In the genomic region with DNA sequence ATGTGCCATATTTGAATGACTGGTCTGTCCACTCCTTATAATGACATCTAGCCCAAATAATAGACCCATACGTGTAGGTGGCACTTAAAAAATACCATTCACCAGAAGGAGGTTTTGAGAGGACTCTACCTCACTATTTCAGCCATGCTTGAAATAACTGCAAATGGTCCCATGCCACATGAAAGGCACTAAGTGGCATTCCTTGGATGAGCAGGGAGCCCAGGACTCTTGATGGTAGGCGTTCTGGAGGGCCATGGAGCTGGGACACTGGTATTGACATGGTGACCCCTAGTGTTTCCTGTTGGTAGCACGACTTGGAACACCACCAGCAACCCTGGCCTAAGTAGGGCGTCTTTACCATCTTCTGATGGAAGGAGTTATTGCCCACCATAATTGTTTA, we compare ENCODE assay signal across 9 cellular contexts.
DNase-seq lines count a peak whose midpoint lies in the region; ATAC-seq and TF ChIP-seq lines count a peak whose summit lies in the region.
"Had no signal": no experiment of that assay in that cellular context is flagged by ENCODE, and none has a peak within 500 bp of the region (broad histone marks: within the 10 kb centered on the region; RNA-seq: fewer than 3 reads in every experiment).

No MANE protein-coding gene starts in this region.

- TF ChIP-seq CTCF in LNCAP (IDR thresholded peaks at IDR 0.05) (peak; percentile 78), SU-DHL-6 (IDR thresholded peaks at IDR 0.05; ENCODE audit: insufficient read depth, low read length, poor library complexity, severe bottlenecking) (peak; percentile 26), fibroblast of lung (conservative IDR thresholded peaks at IDR 0.05 in 1 of 2, IDR thresholded peaks at IDR 0.05 in 1 of 2; ENCODE audit: low read depth in 1 of 2, low read length in 2 of 2) (peak; percentile 34 to 66)

- no peaks in the 10 kb centered on the region for H3K79me2 ChIP-seq in SU-DHL-6 (ENCODE audit: insufficient read depth, low read length)
- no peaks in the 10 kb centered on the region for H3K79me2 ChIP-seq in fibroblast of lung (ENCODE audit: control insufficient read depth, insufficient read depth, low read length)

- H3K9me3 ChIP-seq in SU-DHL-6 (ENCODE audit: insufficient read depth, low read length) = no peaks in the 10 kb centered on the region
- H3K9me3 ChIP-seq in fibroblast of lung (ENCODE audit: control insufficient read depth, insufficient read depth, low read depth, low read length) = no peaks in the 10 kb centered on the region
- no peaks in the 10 kb centered on the region for H3K9me3 ChIP-seq in naive thymus-derived CD4-positive, alpha-beta T cell (ENCODE audit: control insufficient read depth in 2 of 3, low read length in 3 of 3)
- H3K9me3 ChIP-seq: BLaER1 treated with 17β-estradiol and CSF1 and Interleukin-3, amounts not matched to agents 10 nM and 100 nM had no signal

- H3K4me1 ChIP-seq in fibroblast of lung (ENCODE audit: control insufficient read depth, extremely low read depth, insufficient read depth, low read length) = peaks cover 2% of the 10 kb centered on the region
- H3K4me1 ChIP-seq in naive thymus-derived CD4-positive, alpha-beta T cell (ENCODE audit: control insufficient read depth in 2 of 2, insufficient read depth in 2 of 2, low read length in 2 of 2) = no peaks in the 10 kb centered on the region

- H3K4me3 ChIP-seq in SU-DHL-6 (ENCODE audit: insufficient read depth, low read length, poor library complexity, severe bottlenecking) = no peak overlapping the region
- H3K4me3 ChIP-seq in fibroblast of lung (replicated peaks in 1 of 4; ENCODE audit: control extremely low read depth in 1 of 4, insufficient read depth in 1 of 4, low read depth in 3 of 4, low read length in 4 of 4) = no peak overlapping the region
- no peak overlapping the region for H3K4me3 ChIP-seq in naive thymus-derived CD4-positive, alpha-beta T cell (ENCODE audit: low read length)
- H3K4me3 ChIP-seq: BLaER1 treated with 17β-estradiol and CSF1 and Interleukin-3, amounts not matched to agents 10 nM and 100 nM had no signal

- no peak overlapping the region for H3K4me3 Mint-ChIP-seq in naive thymus-derived CD4-positive, alpha-beta T cell

- H3K27me3 ChIP-seq in SU-DHL-6 (ENCODE audit: low read length) = no peaks in the 10 kb centered on the region
- H3K27me3 ChIP-seq in fibroblast of lung (ENCODE audit: control insufficient read depth, insufficient read depth, low read length) = no peaks in the 10 kb centered on the region
- H3K27me3 ChIP-seq in naive thymus-derived CD4-positive, alpha-beta T cell (ENCODE audit: control insufficient read depth in 2 of 2, insufficient read depth in 2 of 2, low read length in 2 of 2) = no peaks in the 10 kb centered on the region
- H3K27me3 ChIP-seq: BLaER1 treated with 17β-estradiol and CSF1 and Interleukin-3, amounts not matched to agents 10 nM and 100 nM had no signal

- H4K20me1 ChIP-seq in SU-DHL-6 (ENCODE audit: low read depth, low read length) (no peaks in the 10 kb centered on the region), fibroblast of lung (ENCODE audit: control insufficient read depth, extremely low read depth, insufficient read depth, low read length) (no peaks in the 10 kb centered on the region)
- H4K20me1 ChIP-seq: BLaER1 treated with 17β-estradiol and CSF1 and Interleukin-3, amounts not matched to agents 10 nM and 100 nM had no signal

- H3K9me2 ChIP-seq in SU-DHL-6 (replicated peaks; ENCODE audit: insufficient read depth, low read length) = no peaks in the 10 kb centered on the region

- no peak overlapping the region for H3K4me2 ChIP-seq in SU-DHL-6 (ENCODE audit: low read depth, low read length, poor library complexity, severe bottlenecking)
- H3K4me2 ChIP-seq in fibroblast of lung (ENCODE audit: extremely low read depth, insufficient read depth, low read length) = no peak overlapping the region

- H3F3A ChIP-seq in SU-DHL-6 (ENCODE audit: insufficient read depth) = no peaks in the 10 kb centered on the region

- intact Hi-C loops in naive thymus-derived CD4-positive, alpha-beta T cell (cut with micrococcal nuclease) = loop anchor here in 1 of 2 donors (1.0 to 2.0 kb wide), 2 partner anchors 364 to 694 kb away; no protein-coding TSS in a partner anchor

- POLR2A ChIA-PET in naive thymus-derived CD4-positive, alpha-beta T cell (lab: Charles Lee) = no interaction called here

- no peaks in the 10 kb centered on the region for H3K36me3 Mint-ChIP-seq in naive thymus-derived CD4-positive, alpha-beta T cell

- peaks cover 0 to 2% (median 0%) of the 10 kb centered on the region in 5 donors for H3K27me3 Mint-ChIP-seq in naive thymus-derived CD4-positive, alpha-beta T cell

- peaks cover 0 to 6% (median 0%) of the 10 kb centered on the region in 11 donors for H3K9me3 Mint-ChIP-seq in naive thymus-derived CD4-positive, alpha-beta T cell

- DNase-seq in NCI-H1436 (lab: John Stamatoyannopoulos, UW) (peak; percentile 24), NCI-H1436 treated with DMSO at 0.1 percent for 48 hours (lab: John Stamatoyannopoulos, UW) (no peak), fibroblast of lung (ENCODE audit: low read depth in 2 of 2) (peak; percentile 46 to 77)
- DNase-seq in naive thymus-derived CD4-positive, alpha-beta T cell = peak in 2 of 9 donors; percentile 16 to 20
- DNase-seq in activated CD8-positive, alpha-beta memory T cell treated with anti-CD3 and anti-CD28 coated beads, Interleukin-2, amount 50 U/mL, for 48 hours = no peak

- H3K27ac ChIP-seq in SU-DHL-6 (ENCODE audit: low read depth, low read length) (no peak overlapping the region), fibroblast of lung (ENCODE audit: insufficient read depth, low read length) (no peak overlapping the region)
- H3K27ac ChIP-seq in naive thymus-derived CD4-positive, alpha-beta T cell (ENCODE audit: low read depth, low read length) = no peak overlapping the region
- H3K27ac ChIP-seq: BLaER1 treated with 17β-estradiol and CSF1 and Interleukin-3, amounts not matched to agents 10 nM and 100 nM had no signal

- no peak overlapping the region for H3K27ac Mint-ChIP-seq in naive thymus-derived CD4-positive, alpha-beta T cell

- ATAC-seq in GM21717 (IDR thresholded peaks at IDR 0.05; ENCODE audit: unreplicated experiment) = peak; percentile 66
- ATAC-seq in naive thymus-derived CD4-positive, alpha-beta T cell = peak; percentile 75

- CTCF ChIA-PET in naive thymus-derived CD4-positive, alpha-beta T cell (lab: Charles Lee) = interaction anchor here (0.6 to 2.1 kb wide), 3 partner anchors 111 to 364 kb away, joined by 3 to 10 read pairs (median 4); no protein-coding TSS in a partner anchor

- H2AFZ ChIP-seq in SU-DHL-6 (ENCODE audit: low read depth, low read length, severe bottlenecking) (no peak overlapping the region), fibroblast of lung (ENCODE audit: low read length) (no peak overlapping the region)

- no peaks in the 10 kb centered on the region for H3K4me1 Mint-ChIP-seq in naive thymus-derived CD4-positive, alpha-beta T cell

- H3K36me3 ChIP-seq in SU-DHL-6 (ENCODE audit: low read length) = no peaks in the 10 kb centered on the region
- no peaks in the 10 kb centered on the region for H3K36me3 ChIP-seq in fibroblast of lung (ENCODE audit: control insufficient read depth, insufficient read depth, low read length)
- no peaks in the 10 kb centered on the region for H3K36me3 ChIP-seq in naive thymus-derived CD4-positive, alpha-beta T cell (ENCODE audit: control insufficient read depth in 2 of 3, insufficient read depth in 3 of 3, low read length in 3 of 3)
- H3K36me3 ChIP-seq: BLaER1 treated with 17β-estradiol and CSF1 and Interleukin-3, amounts not matched to agents 10 nM and 100 nM had no signal

- H3K9ac ChIP-seq in SU-DHL-6 (ENCODE audit: low read length) (no peak overlapping the region), fibroblast of lung (ENCODE audit: insufficient read depth, low read length) (no peak overlapping the region)
- H3K9ac ChIP-seq: BLaER1 treated with 17β-estradiol and CSF1 and Interleukin-3, amounts not matched to agents 10 nM and 100 nM had no signal

Comparison
In these comparisons a context has a peak if more than half of its experiments do, and no peak if none do; other contexts are left out.
1. DNase-seq: peak in NCI-H1436 (single experiment) and fibroblast of lung (2 of 2); none in NCI-H1436 treated with DMSO at 0.1 percent for 48 hours (single experiment) and activated CD8-positive, alpha-beta memory T cell treated with anti-CD3 and anti-CD28 coated beads, Interleukin-2, amount 50 U/mL, for 48 hours (single experiment).
2. CTCF ChIP-seq: peak in every context shown above with its lines; median percentile 78 in LNCAP; 50 in fibroblast of lung; 26 in SU-DHL-6.